ENCODE assay signal across 9 cellular contexts in genomic region chr15:91246998-91247397, GRCh38.
"Had no signal": no experiment of that assay in that cellular context is flagged by ENCODE, and none has a peak within 500 bp of the region (broad histone marks: within the 10 kb centered on the region; RNA-seq: fewer than 3 reads in every experiment).

No MANE protein-coding gene starts in this region.

- H3K9me3 ChIP-seq: ascending aorta had no signal

- H3K36me3 ChIP-seq: ascending aorta, cardiac muscle cell, WERI-Rb-1 had no signal

- H3K4me3 ChIP-seq: ascending aorta, cardiac muscle cell had no signal

- H3K27ac ChIP-seq: ascending aorta, cardiac muscle cell, WERI-Rb-1 had no signal

- FAIRE-seq: bronchial epithelial cell had no signal

- H3K27me3 ChIP-seq: ascending aorta had no signal

- H3K4me1 ChIP-seq: ascending aorta had no signal

- DNase-seq: activated CD4-positive, alpha-beta T cell treated with anti-CD3 and anti-CD28 coated beads for 1 hour; activated gamma-delta T cell; T1000 had no signal

- ATAC-seq: activated CD4-positive, CD25-positive, alpha-beta regulatory T cell treated with anti-CD3 and anti-CD28 coated beads, Interleukin-2, amount 50 U/mL, for 24 hours; T-helper 17 cell had no signal
